ENCODE assay signal across 8 cellular contexts in the genomic region with DNA sequence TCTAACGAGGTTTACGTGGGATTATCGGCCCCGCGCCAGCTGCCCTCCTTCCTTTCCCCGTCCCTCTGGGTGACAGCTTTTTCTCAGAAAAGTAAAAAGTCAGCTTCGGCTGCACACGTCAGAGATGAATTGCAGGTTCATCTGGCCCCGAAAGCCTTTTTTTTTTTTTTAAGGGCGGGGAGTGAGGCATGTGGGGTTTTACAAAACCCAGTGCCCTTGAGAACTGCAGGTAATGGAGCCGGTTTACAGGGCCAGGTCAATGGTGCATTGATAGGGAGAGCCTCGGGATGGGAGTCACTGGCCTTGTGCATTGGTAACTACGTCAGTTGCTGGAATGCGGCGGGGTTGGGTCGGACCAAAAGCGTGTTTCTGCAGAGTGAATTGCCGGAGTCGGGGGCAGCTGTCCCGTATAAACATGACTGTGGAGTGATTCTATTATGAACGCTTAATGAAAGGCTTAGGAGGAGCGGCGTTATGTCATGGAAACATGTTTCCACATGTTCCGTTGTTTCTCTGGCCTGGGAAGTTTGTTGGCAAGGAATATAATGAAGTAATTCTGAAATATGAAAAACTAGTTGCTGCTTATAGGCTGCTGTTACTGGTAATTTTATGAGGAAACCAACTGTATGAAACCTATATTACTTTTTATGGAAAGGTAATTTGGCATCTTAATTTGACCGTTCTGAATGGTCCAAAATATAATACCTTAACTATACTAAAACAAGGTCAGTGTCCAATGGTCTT. TPM values are rescaled to one million over a fixed set of nuclear protein-coding genes. Genes with fewer than 3 reads are reported as not detected.
DNase-seq lines count a peak whose midpoint lies in the region; ATAC-seq, FAIRE-seq and TF ChIP-seq lines count a peak whose summit lies in the region.

No MANE protein-coding gene starts in this region.

- no peaks in the 10 kb centered on the region for H3K9me3 ChIP-seq in endothelial cell of umbilical vein (replicated peaks; ENCODE audit: control insufficient read depth, insufficient read depth, low read length)
- H3K9me3 ChIP-seq in mesenchymal stem cell (ENCODE audit: control insufficient read depth, low read length): no peaks in the 10 kb centered on the region
- no peaks in the 10 kb centered on the region for H3K9me3 ChIP-seq in thymus (ENCODE audit: control insufficient read depth)

- H3K18ac ChIP-seq in mesenchymal stem cell (ENCODE audit: low read depth in 1 of 2, low read length in 2 of 2): no peak overlapping the region

- no peak for TF ChIP-seq POLR2A in endothelial cell of umbilical vein (IDR thresholded peaks at IDR 0.05; ENCODE audit: low read depth, low read length)

- DNase-seq in CD14-positive monocyte (ENCODE audit: low spot score) (no peak), HT1080 (ENCODE audit: low read depth) (peak; percentile 3), SKM-1 (lab: John Stamatoyannopoulos, UW; ENCODE audit: unreplicated experiment) (peak; percentile 5), endothelial cell of umbilical vein (ENCODE audit: low read depth, low spot score) (peak; percentile 89), mesenchymal stem cell (peak; percentile 37), cortex of kidney (lab: John Stamatoyannopoulos, UW) (no peak)

- CTCF ChIA-PET in endothelial cell of umbilical vein (lab: Charles Lee): interaction anchor here (0.7 to 2.1 kb wide), 4 partner anchors 98 to 497 kb away, joined by 3 to 14 read pairs (median 5); a partner anchor contains a TSS

- H3K9ac ChIP-seq in endothelial cell of umbilical vein (replicated peaks; ENCODE audit: extremely low read depth, insufficient read depth, low read length): peak overlapping the region; percentile 80
- H3K9ac ChIP-seq in mesenchymal stem cell (ENCODE audit: low read length): peak overlapping the region; percentile 92

- intact Hi-C loops in CD14-positive monocyte (cut with micrococcal nuclease) (no loop called here), endothelial cell of umbilical vein (cut with micrococcal nuclease) (loop anchor here (2.0 to 5.0 kb wide), 3 partner anchors 150 to 504 kb away; a partner anchor contains a TSS)

- H3K4me2 ChIP-seq in endothelial cell of umbilical vein (ENCODE audit: insufficient read depth, low read length) (peak overlapping the region; percentile 41), mesenchymal stem cell (ENCODE audit: low read length, poor library complexity, severe bottlenecking) (peak overlapping the region; percentile 75)

- H3K4me1 ChIP-seq in endothelial cell of umbilical vein (ENCODE audit: control insufficient read depth, extremely low read depth, insufficient read depth, low read length): peaks cover 2% of the 10 kb centered on the region
- H3K4me1 ChIP-seq in mesenchymal stem cell (ENCODE audit: control insufficient read depth, insufficient read depth, low read depth, low read length): peaks cover 7% of the 10 kb centered on the region
- peaks cover 8% of the 10 kb centered on the region for H3K4me1 ChIP-seq in thymus (ENCODE audit: control insufficient read depth, insufficient read depth, low read length)

- H3K9me1 ChIP-seq in endothelial cell of umbilical vein (replicated peaks; ENCODE audit: control insufficient read depth, extremely low read depth, insufficient read depth, low read length): no peaks in the 10 kb centered on the region

- peak; percentile 12 for FAIRE-seq in endothelial cell of umbilical vein (lab: Jason Lieb, UNC)

- no peak overlapping the region for H2BK5ac ChIP-seq in mesenchymal stem cell (ENCODE audit: low read depth, low read length, poor library complexity, severe bottlenecking)

- TF ChIP-seq CTCF in CD14-positive monocyte (IDR thresholded peaks at IDR 0.05): no peak
- TF ChIP-seq CTCF in endothelial cell of umbilical vein (IDR thresholded peaks at IDR 0.05; ENCODE audit: extremely low read depth in 1 of 2, insufficient read depth in 1 of 2, low read depth in 1 of 2, low read length in 2 of 2): no peak

- WGBS in mesenchymal stem cell: 28% methylated on average over 24 of the region's 25 CpGs
- WGBS in thymus: 29% methylated on average over 25 of the region's 25 CpGs

- peaks cover 39 to 56% (median 44%) of the 10 kb centered on the region in 3 donors for H3K27me3 Mint-ChIP-seq in CD14-positive monocyte (ENCODE audit: low read depth in 3 of 3)

- no peak overlapping the region for H2AK5ac ChIP-seq in mesenchymal stem cell (ENCODE audit: low read length, severe bottlenecking)

- no peak overlapping the region for H3K23ac ChIP-seq in mesenchymal stem cell (ENCODE audit: low read length in 2 of 2)

- H3K4me3 Mint-ChIP-seq in CD14-positive monocyte: peak overlapping the region; percentile 97 to 99

- H3K79me1 ChIP-seq in mesenchymal stem cell (replicated peaks; ENCODE audit: low read length, poor library complexity, severe bottlenecking): peaks cover 5% of the 10 kb centered on the region

- H4K8ac ChIP-seq in mesenchymal stem cell (ENCODE audit: low read length): no peak overlapping the region

- dilution Hi-C loops in endothelial cell of umbilical vein (cut with MboI; ENCODE audit: extremely low pct_ligation_motif_present, low sequenced_read_pairs): no loop called here

- peak overlapping the region; percentile 35 to 53 (median 53) for H3K4me3 ChIP-seq in endothelial cell of umbilical vein (replicated peaks in 1 of 3; ENCODE audit: insufficient read depth in 1 of 3, low read depth in 1 of 3, low read length in 3 of 3)
- peak overlapping the region; percentile 60 to 100 for H3K4me3 ChIP-seq in mesenchymal stem cell (ENCODE audit: insufficient read depth in 1 of 2, low read depth in 1 of 2, low read length in 2 of 2)
- peak overlapping the region; percentile 57 for H3K4me3 ChIP-seq in thymus (ENCODE audit: low read length)

- H3K36me3 ChIP-seq in endothelial cell of umbilical vein (ENCODE audit: control insufficient read depth in 2 of 2, extremely low read depth in 1 of 2, insufficient read depth in 2 of 2, low read length in 2 of 2) (no peaks in the 10 kb centered on the region), mesenchymal stem cell (ENCODE audit: control insufficient read depth in 1 of 2, insufficient read depth in 2 of 2, low read depth in 1 of 2, low read length in 2 of 2) (no peaks in the 10 kb centered on the region), thymus (ENCODE audit: control insufficient read depth, insufficient read depth) (no peaks in the 10 kb centered on the region)

- peaks cover 0 to 16% (median 4%) of the 10 kb centered on the region in 7 donors for H3K9me3 Mint-ChIP-seq in CD14-positive monocyte

- no peak overlapping the region for H2BK12ac ChIP-seq in mesenchymal stem cell (ENCODE audit: low read length in 2 of 2)

- no peak overlapping the region for H2BK15ac ChIP-seq in mesenchymal stem cell (ENCODE audit: low read depth, poor library complexity, severe bottlenecking)

- H3K4ac ChIP-seq in mesenchymal stem cell (ENCODE audit: low read depth in 1 of 2, low read length in 2 of 2): no peak overlapping the region

- H3K27me3 ChIP-seq in endothelial cell of umbilical vein (ENCODE audit: control insufficient read depth in 2 of 2, insufficient read depth in 2 of 2, low read length in 2 of 2) (peaks cover 0 to 1% of the 10 kb centered on the region in 2 experiments), mesenchymal stem cell (ENCODE audit: control insufficient read depth in 1 of 2, insufficient read depth in 1 of 2, low read length in 2 of 2) (no peaks in the 10 kb centered on the region), thymus (ENCODE audit: control insufficient read depth, insufficient read depth) (peaks cover 38% of the 10 kb centered on the region)

- H2BK120ac ChIP-seq in mesenchymal stem cell (ENCODE audit: low read depth, low read length): no peak overlapping the region

- H3K14ac ChIP-seq in mesenchymal stem cell (ENCODE audit: low read length in 2 of 2): no peak overlapping the region

- H3K79me2 ChIP-seq in endothelial cell of umbilical vein (ENCODE audit: control insufficient read depth, insufficient read depth, low read length): no peaks in the 10 kb centered on the region

- H4K91ac ChIP-seq in mesenchymal stem cell (ENCODE audit: low read length): no peak overlapping the region

- POLR2A ChIA-PET in endothelial cell of umbilical vein (lab: Charles Lee): interaction anchor here (0.6 to 1.5 kb wide), 2 partner anchors 14 to 182 kb away, joined by 3 read pairs; a partner anchor contains a TSS

- no peaks in the 10 kb centered on the region for H4K20me1 ChIP-seq in endothelial cell of umbilical vein (replicated peaks; ENCODE audit: control insufficient read depth, extremely low read depth, insufficient read depth, low read length)

- peak overlapping the region; percentile 50 for H2AFZ ChIP-seq in endothelial cell of umbilical vein (ENCODE audit: low read depth, low read length)
- H2AFZ ChIP-seq in mesenchymal stem cell (ENCODE audit: low read depth, low read length): peak overlapping the region; percentile 42

- peak overlapping the region in 2 of 7 donors; percentile 39 to 46 for H3K27ac Mint-ChIP-seq in CD14-positive monocyte

- peaks cover 0 to 11% of the 10 kb centered on the region in 2 donors for H3K36me3 Mint-ChIP-seq in CD14-positive monocyte

- TSS peak; percentile 93 for BruUV-seq in endothelial cell of umbilical vein (replicated peaks; lab: Mats Ljungman, UMichigan)

- H3K27ac ChIP-seq in endothelial cell of umbilical vein (ENCODE audit: insufficient read depth, low read depth, low read length): peak overlapping the region; percentile 1
- H3K27ac ChIP-seq in mesenchymal stem cell (ENCODE audit: low read length, poor library complexity, severe bottlenecking): no peak overlapping the region
- H3K27ac ChIP-seq in thymus (ENCODE audit: low read depth): peak overlapping the region; percentile 86

- ATAC-seq in GM18868 (IDR thresholded peaks at IDR 0.05; ENCODE audit: unreplicated experiment): peak; percentile 11

- peaks cover 29% of the 10 kb centered on the region for H3K4me1 Mint-ChIP-seq in CD14-positive monocyte

RNA-seq across cellular contexts. Expression of a gene that starts 1.1 kb away (rescaled TPM):
- under 1 TPM in 1 of 2 donors, not detected in 1; 0.04 TPM for polyA plus RNA-seq in CD14-positive monocyte
- 6.6 and 8.8 TPM in 2 replicates for total RNA-seq in HT1080 (2014; rRNA removed; shearing (Covaris generic))
- polyA plus RNA-seq in HT1080 (2015; cell fraction: cytosol; rRNA removed): 4.1 and 6.9 TPM in 2 replicates
- polyA plus RNA-seq in HT1080 (2015; cell fraction: nucleus; rRNA removed): 14.4 and 15.4 TPM in 2 replicates
- 10.8 and 12.4 TPM in 2 replicates for total RNA-seq in endothelial cell of umbilical vein
- 0.81 and 1.3 TPM in 2 replicates for polyA plus RNA-seq in endothelial cell of umbilical vein
- 1.6 and 1.9 TPM in 2 replicates for polyA plus RNA-seq in endothelial cell of umbilical vein (2011; cell fraction: cytosol; rRNA removed)
- polyA plus RNA-seq in endothelial cell of umbilical vein (2011; cell fraction: nucleus; rRNA removed): 3.3 and 3.5 TPM in 2 replicates
- polyA plus RNA-seq in endothelial cell of umbilical vein (2012): 4.0 and 14.4 TPM in 2 replicates
- 3.9 TPM in 2 replicates for polyA minus RNA-seq in endothelial cell of umbilical vein
- 13.6 TPM for polyA minus RNA-seq in endothelial cell of umbilical vein (2011; cell fraction: cytosol; rRNA and poly(A)+ RNA removed)
- 3.4 and 4.6 TPM in 2 replicates for polyA minus RNA-seq in endothelial cell of umbilical vein (2011; cell fraction: nucleus; rRNA and poly(A)+ RNA removed)
- 1.5 TPM for polyA plus RNA-seq in mesenchymal stem cell (2013, experiment 1 of 2)
- polyA plus RNA-seq in mesenchymal stem cell (2013, experiment 2 of 2): 1.5 TPM
- polyA plus RNA-seq in thymus: 3.8 TPM

RNA-seq across cellular contexts. Expression of a gene that starts 53.0 kb away (rescaled TPM):
- not detected for polyA plus RNA-seq in CD14-positive monocyte
- total RNA-seq in HT1080 (2014; rRNA removed; shearing (Covaris generic)): not detected in 2 replicates
- polyA plus RNA-seq in HT1080 (2015; cell fraction: cytosol; rRNA removed): not detected in 2 replicates
- not detected in 2 replicates for polyA plus RNA-seq in HT1080 (2015; cell fraction: nucleus; rRNA removed)
- not detected in 2 replicates for total RNA-seq in endothelial cell of umbilical vein
- polyA plus RNA-seq in endothelial cell of umbilical vein: not detected in 2 replicates
- not detected in 2 replicates for polyA plus RNA-seq in endothelial cell of umbilical vein (2011; cell fraction: cytosol; rRNA removed)
- polyA plus RNA-seq in endothelial cell of umbilical vein (2011; cell fraction: nucleus; rRNA removed): not detected in 2 replicates
- polyA plus RNA-seq in endothelial cell of umbilical vein (2012): not detected in 2 replicates
- not detected in 2 replicates for polyA minus RNA-seq in endothelial cell of umbilical vein
- polyA minus RNA-seq in endothelial cell of umbilical vein (2011; cell fraction: cytosol; rRNA and poly(A)+ RNA removed): not detected
- 0.24 TPM in 1 of 2 replicates, not detected in the other for polyA minus RNA-seq in endothelial cell of umbilical vein (2011; cell fraction: nucleus; rRNA and poly(A)+ RNA removed)
- not detected for polyA plus RNA-seq in mesenchymal stem cell (2013, experiment 1 of 2)
- not detected for polyA plus RNA-seq in mesenchymal stem cell (2013, experiment 2 of 2)
- 0.25 TPM for polyA plus RNA-seq in thymus

Comparison
In these comparisons a context has a peak if more than half of its experiments do, and no peak if none do; other contexts are left out.
1. DNase-seq: peak in HT1080 (single experiment), SKM-1 (single experiment), endothelial cell of umbilical vein (single experiment) and mesenchymal stem cell (single experiment); none in CD14-positive monocyte (single experiment) and cortex of kidney (single experiment).
2. Peak in every context shown above with its lines, with median percentiles within 50 percentile points of each other: H3K4me3 ChIP-seq.